9 cellular contexts compared by ENCODE assay signal in genomic region chr17:39225308-39225973, GRCh38. TPM values are rescaled to one million over a fixed set of nuclear protein-coding genes. Genes with fewer than 3 reads are reported as not detected.
DNase-seq lines count a peak whose midpoint lies in the region; ATAC-seq and TF ChIP-seq lines count a peak whose summit lies in the region.
"Had no signal": no experiment of that assay in that cellular context is flagged by ENCODE, and none has a peak within 500 bp of the region (broad histone marks: within the 10 kb centered on the region; RNA-seq: fewer than 3 reads in every experiment).

Gene STAC2 (minus strand): TSS chr17:39225945. CDS start chr17:39225502, 443 bp downstream.

- no peaks in the 10 kb centered on the region for H3K4me1 ChIP-seq in rectal smooth muscle tissue (ENCODE audit: control insufficient read depth, insufficient read depth, low read length)

- ATAC-seq in GM21381 (IDR thresholded peaks at IDR 0.05; ENCODE audit: unreplicated experiment) (no peak), GM21390 (IDR thresholded peaks at IDR 0.05; ENCODE audit: unreplicated experiment) (no peak), HG03520 (IDR thresholded peaks at IDR 0.05; ENCODE audit: unreplicated experiment) (no peak)

- no peak within 1 kb of the TSS for H3K27ac Mint-ChIP-seq in Calu3 (ENCODE audit: unreplicated experiment)

- BruUV-seq in Calu3 (replicated peaks; lab: Mats Ljungman, UMichigan), result no TSS peak

- no peak for DNase-seq in Calu3
- DNase-seq in WERI-Rb-1, result no peak
- no peak for DNase-seq in fibroblast of pulmonary artery (ENCODE audit: low read depth)
- DNase-seq in putamen (ENCODE audit: low spot score), result no peak
- DNase-seq: KG1 had no signal

- peaks cover 81% of the 10 kb centered on the region for H3K27me3 Mint-ChIP-seq in Calu3 (ENCODE audit: unreplicated experiment)

- CTCF ChIA-PET in Calu3 (lab: Charles Lee), result interaction anchor here (0.8 kb wide), 1 partner anchor 18 kb away, joined by 3 read pairs; no protein-coding TSS in a partner anchor

- H3K4me3 ChIP-seq in WERI-Rb-1 (ENCODE audit: low read depth, low read length) (peak within 1 kb of the TSS; percentile 61), fibroblast of pulmonary artery (replicated peaks; ENCODE audit: low read depth, low read length) (peak within 1 kb of the TSS; percentile 18), rectal smooth muscle tissue (ENCODE audit: low read length) (peak within 1 kb of the TSS; percentile 57)

- H3K36me3 Mint-ChIP-seq in Calu3 (ENCODE audit: insufficient read depth, unreplicated experiment), result peaks cover 15% of the 10 kb centered on the region

- intact Hi-C loops in Calu3 (cut with micrococcal nuclease; ENCODE audit: unreplicated experiment), result no loop called here

- H3K27me3 ChIP-seq in WERI-Rb-1 (ENCODE audit: insufficient read depth, low read depth, severe bottlenecking) (peaks cover 16% of the 10 kb centered on the region), rectal smooth muscle tissue (ENCODE audit: control insufficient read depth, insufficient read depth, low read length) (peaks cover 8% of the 10 kb centered on the region)

- H3K4me3 Mint-ChIP-seq in Calu3 (ENCODE audit: low read depth, unreplicated experiment), result peak within 1 kb of the TSS; percentile 41

- no peak within 1 kb of the TSS for H3K9ac ChIP-seq in rectal smooth muscle tissue (ENCODE audit: low read length)

- no peaks in the 10 kb centered on the region for H3K9me3 ChIP-seq in WERI-Rb-1 (ENCODE audit: severe bottlenecking)

- peaks cover 14% of the 10 kb centered on the region for H3K4me1 Mint-ChIP-seq in Calu3 (ENCODE audit: low read depth, unreplicated experiment)

- H3K9me3 Mint-ChIP-seq in Calu3 (ENCODE audit: low read depth, unreplicated experiment), result no peaks in the 10 kb centered on the region

- H3K36me3 ChIP-seq in WERI-Rb-1 (no peaks in the 10 kb centered on the region), rectal smooth muscle tissue (ENCODE audit: control insufficient read depth, insufficient read depth, low read length) (no peaks in the 10 kb centered on the region)

- TF ChIP-seq CTCF in Calu3 (IDR thresholded peaks at IDR 0.05; ENCODE audit: unreplicated experiment), result no peak
- TF ChIP-seq CTCF in WERI-Rb-1 (IDR thresholded peaks at IDR 0.05; ENCODE audit: low read depth, low read length), result no peak
- TF ChIP-seq CTCF in fibroblast of pulmonary artery (IDR thresholded peaks at IDR 0.05; ENCODE audit: low read length, missing control alignments), result no peak

- H3K27ac ChIP-seq in WERI-Rb-1 (no peak within 1 kb of the TSS), rectal smooth muscle tissue (ENCODE audit: low read depth, low read length) (no peak within 1 kb of the TSS)

RNA-seq across cellular contexts. Expression of gene STAC2, which starts in this region (rescaled TPM):
- not detected in 2 replicates for total RNA-seq in Calu3 (2022)
